In the genomic region with DNA sequence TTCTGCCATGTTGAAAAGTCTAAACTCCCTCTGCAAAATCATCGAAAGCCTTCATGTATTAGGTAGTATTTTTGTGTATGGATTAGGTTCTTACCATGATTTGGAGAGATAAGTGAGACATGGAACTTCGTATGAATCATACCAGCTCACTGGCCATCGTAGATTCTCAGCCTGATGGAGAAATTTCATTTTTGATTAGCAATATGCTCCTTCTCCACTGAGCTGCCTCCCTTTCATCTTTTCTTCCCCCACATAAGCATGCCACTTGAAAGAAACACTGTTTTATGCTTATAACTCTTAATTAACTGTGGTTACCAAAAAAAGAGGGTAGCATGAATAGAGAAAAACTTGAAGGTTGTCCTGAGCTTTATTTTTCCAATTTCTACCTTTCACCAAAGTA, we compare ENCODE assay signal across 13 cellular contexts.
DNase-seq lines count a peak whose midpoint lies in the region; ATAC-seq and TF ChIP-seq lines count a peak whose summit lies in the region.
"Had no signal": no experiment of that assay in that cellular context is flagged by ENCODE, and none has a peak within 500 bp of the region (broad histone marks: within the 10 kb centered on the region; RNA-seq: fewer than 3 reads in every experiment).

No MANE protein-coding gene starts in this region.

- DNase-seq in activated T-cell treated with anti-CD3 and anti-CD28 coated beads, Interleukin-2, amount 50 U/mL, for 24 hours, result no peak
- DNase-seq in activated T-cell treated with anti-CD3 and anti-CD28 coated beads, Interleukin-2, amount 50 U/mL, for 48 hours, result no peak
- no peak for DNase-seq in activated naive CD8-positive, alpha-beta T cell treated with anti-CD3 and anti-CD28 coated beads, Interleukin-2, amount 10 ng/mL, durations not matched to agents 7 days and 5 days
- DNase-seq in immature natural killer cell, result no peak
- no peak for DNase-seq in suprapubic skin (ENCODE audit: low spot score in 2 of 2)
- no peak for DNase-seq in endodermal cell
- no peak for DNase-seq in activated CD8-positive, alpha-beta memory T cell treated with anti-CD3 and anti-CD28 coated beads, Interleukin-2, amount 50 U/mL, for 48 hours
- no peak for DNase-seq in NCI-H187 treated with DMSO at 0.1 percent for 48 hours (lab: John Stamatoyannopoulos, UW)
- DNase-seq: DMS153, HFFc6, NCI-H1048, ovary, Peyer's patch had no signal

- H3K9me3 ChIP-seq in suprapubic skin (no peaks in the 10 kb centered on the region), endodermal cell (ENCODE audit: control insufficient read depth, low read length) (no peaks in the 10 kb centered on the region)
- H3K9me3 ChIP-seq: ovary, Peyer's patch had no signal

- TF ChIP-seq CTCF in suprapubic skin (IDR thresholded peaks at IDR 0.05) (no peak), endodermal cell (conservative IDR thresholded peaks at IDR 0.05) (no peak)

- H3K27me3 Mint-ChIP-seq in activated T-cell treated with anti-CD3 and anti-CD28 coated beads, Interleukin-2, amount 50 U/mL, for 24 hours, result no peaks in the 10 kb centered on the region
- H3K27me3 Mint-ChIP-seq in activated naive CD8-positive, alpha-beta T cell treated with anti-CD3 and anti-CD28 coated beads, Interleukin-2, amount 10 ng/mL, durations not matched to agents 7 days and 5 days, result no peaks in the 10 kb centered on the region
- H3K27me3 Mint-ChIP-seq in immature natural killer cell (ENCODE audit: low read depth in 3 of 3) (no peaks in the 10 kb centered on the region), endodermal cell (ENCODE audit: insufficient read depth) (no peaks in the 10 kb centered on the region)

- peak overlapping the region; percentile 70 for H3K4me3 Mint-ChIP-seq in activated T-cell treated with anti-CD3 and anti-CD28 coated beads, Interleukin-2, amount 50 U/mL, for 24 hours
- H3K4me3 Mint-ChIP-seq in activated naive CD8-positive, alpha-beta T cell treated with anti-CD3 and anti-CD28 coated beads, Interleukin-2, amount 10 ng/mL, durations not matched to agents 7 days and 5 days, result peak overlapping the region; percentile 65
- peak overlapping the region; percentile 34 to 85 (median 61) for H3K4me3 Mint-ChIP-seq in immature natural killer cell
- no peak overlapping the region for H3K4me3 Mint-ChIP-seq in endodermal cell
- H3K4me3 Mint-ChIP-seq: HFFc6 had no signal

- POLR2A ChIA-PET in activated naive CD8-positive, alpha-beta T cell treated with anti-CD3 and anti-CD28 coated beads, Interleukin-2, amount 10 ng/mL, durations not matched to agents 7 days and 5 days (lab: Charles Lee), result interaction anchor here (0.7 to 2.5 kb wide), 6 partner anchors 59 to 1856 kb away, joined by 3 to 10 read pairs (median 3); no protein-coding TSS in a partner anchor

- H3K36me3 ChIP-seq in suprapubic skin (peaks cover 4% of the 10 kb centered on the region), endodermal cell (ENCODE audit: control insufficient read depth, insufficient read depth, low read length) (peaks cover 42% of the 10 kb centered on the region)
- H3K36me3 ChIP-seq: ovary had no signal

- peaks cover 92% of the 10 kb centered on the region for H3K4me1 Mint-ChIP-seq in activated T-cell treated with anti-CD3 and anti-CD28 coated beads, Interleukin-2, amount 50 U/mL, for 24 hours (ENCODE audit: low read depth)
- H3K4me1 Mint-ChIP-seq in activated naive CD8-positive, alpha-beta T cell treated with anti-CD3 and anti-CD28 coated beads, Interleukin-2, amount 10 ng/mL, durations not matched to agents 7 days and 5 days, result peaks cover 63% of the 10 kb centered on the region
- peaks cover 71 to 92% of the 10 kb centered on the region in 2 donors for H3K4me1 Mint-ChIP-seq in immature natural killer cell
- H3K4me1 Mint-ChIP-seq in endodermal cell, result peaks cover 18% of the 10 kb centered on the region

- TF ChIP-seq EP300 in suprapubic skin (IDR thresholded peaks at IDR 0.05), result no peak

- peak; percentile 18 for ATAC-seq in activated naive CD8-positive, alpha-beta T cell treated with anti-CD3 and anti-CD28 coated beads, Interleukin-2, amount 10 ng/mL, durations not matched to agents 7 days and 5 days (ENCODE audit: low read depth)

- H3K4me1 ChIP-seq in suprapubic skin (peaks cover 49% of the 10 kb centered on the region), endodermal cell (ENCODE audit: control insufficient read depth, insufficient read depth, low read length) (no peaks in the 10 kb centered on the region)

- H3K27ac ChIP-seq in suprapubic skin, result peak overlapping the region; percentile 46
- H3K27ac ChIP-seq in endodermal cell (ENCODE audit: low read depth, low read length), result no peak overlapping the region
- H3K27ac ChIP-seq: ovary had no signal

- H3K4me3 ChIP-seq in suprapubic skin (no peak overlapping the region), endodermal cell (ENCODE audit: low read length) (no peak overlapping the region)
- H3K4me3 ChIP-seq: ovary, Peyer's patch had no signal

- H3K9ac ChIP-seq in endodermal cell (ENCODE audit: extremely low read depth, low read length, poor library complexity, severe bottlenecking), result no peak overlapping the region

- peaks cover 74% of the 10 kb centered on the region for H3K36me3 Mint-ChIP-seq in activated T-cell treated with anti-CD3 and anti-CD28 coated beads, Interleukin-2, amount 50 U/mL, for 24 hours (ENCODE audit: low read depth)
- peaks cover 30% of the 10 kb centered on the region for H3K36me3 Mint-ChIP-seq in activated naive CD8-positive, alpha-beta T cell treated with anti-CD3 and anti-CD28 coated beads, Interleukin-2, amount 10 ng/mL, durations not matched to agents 7 days and 5 days
- H3K36me3 Mint-ChIP-seq in immature natural killer cell (peaks cover 7 to 19% (median 14%) of the 10 kb centered on the region in 3 donors), endodermal cell (ENCODE audit: low read depth) (peaks cover 27% of the 10 kb centered on the region)

- peaks cover 3% of the 10 kb centered on the region for H3K9me3 Mint-ChIP-seq in activated T-cell treated with anti-CD3 and anti-CD28 coated beads, Interleukin-2, amount 50 U/mL, for 24 hours
- H3K9me3 Mint-ChIP-seq in activated naive CD8-positive, alpha-beta T cell treated with anti-CD3 and anti-CD28 coated beads, Interleukin-2, amount 10 ng/mL, durations not matched to agents 7 days and 5 days, result peaks cover 1% of the 10 kb centered on the region
- no peaks in the 10 kb centered on the region for H3K9me3 Mint-ChIP-seq in immature natural killer cell
- H3K9me3 Mint-ChIP-seq in endodermal cell, result no peaks in the 10 kb centered on the region
- H3K9me3 Mint-ChIP-seq: HFFc6 had no signal

- H3K27ac Mint-ChIP-seq in activated T-cell treated with anti-CD3 and anti-CD28 coated beads, Interleukin-2, amount 50 U/mL, for 24 hours, result peak overlapping the region; percentile 95
- peak overlapping the region; percentile 96 for H3K27ac Mint-ChIP-seq in activated naive CD8-positive, alpha-beta T cell treated with anti-CD3 and anti-CD28 coated beads, Interleukin-2, amount 10 ng/mL, durations not matched to agents 7 days and 5 days
- H3K27ac Mint-ChIP-seq in immature natural killer cell (peak overlapping the region; percentile 43 to 89 (median 70)), endodermal cell (no peak overlapping the region)
- H3K27ac Mint-ChIP-seq: HFFc6 had no signal

- WGBS in suprapubic skin, result 37% methylated on average over 3 of the region's 3 CpGs
- 86 to 95% methylated on average over 3 of the region's 3 CpGs for WGBS in endodermal cell (ENCODE audit: insufficient coverage in 1 of 2, insufficient read length in 1 of 2), 2 experiments

- no peak for TF ChIP-seq POLR2A in suprapubic skin (IDR thresholded peaks at IDR 0.05)

- H3K27me3 ChIP-seq in suprapubic skin (no peaks in the 10 kb centered on the region), endodermal cell (ENCODE audit: control insufficient read depth, insufficient read depth, low read length, poor library complexity, severe bottlenecking) (no peaks in the 10 kb centered on the region)
- H3K27me3 ChIP-seq: ovary, Peyer's patch had no signal
